In genomic region chr2:123596649-123597048, GRCh38 we compare ENCODE assay signal across 29 cellular contexts.
"Had no signal": no experiment of that assay in that cellular context is flagged by ENCODE, and none has a peak within 500 bp of the region (broad histone marks: within the 10 kb centered on the region; RNA-seq: fewer than 3 reads in every experiment).

No MANE protein-coding gene starts in this region.

- H3K4me3 ChIP-seq: dorsolateral prefrontal cortex, gastroesophageal sphincter, heart right ventricle, mucosa of descending colon, neural progenitor cell, right atrium auricular region, thoracic aorta, tibial nerve, upper lobe of left lung had no signal

- H3K4me1 ChIP-seq: foreskin keratinocyte, gastroesophageal sphincter, heart right ventricle, neural progenitor cell, parathyroid adenoma, right atrium auricular region, upper lobe of left lung had no signal

- H2AFZ ChIP-seq: neural progenitor cell, parathyroid adenoma had no signal

- H3K4me3 Mint-ChIP-seq: mesothelial cell of epicardium; naive B cell; natural killer cell treated with Interleukin-12 subunit alpha and Interleukin-12 subunit beta and Interleukin-15 and Interleukin-18, amount 100 ng/mL, for 72 hours; neural progenitor cell; stimulated activated naive B cell treated with anti-CD40 and anti-IgM and Interleukin-4, amounts not matched to agents 10 μg/mL and 1 μg/mL and 100 μg/mL, for 72 hours; stimulated activated naive CD8-positive, alpha-beta T cell treated with anti-CD3 and anti-CD28 coated beads, Interleukin-15, Interleukin-2, amounts not matched to agents 100 ng/mL and 50 ng/mL, for 24 hours had no signal

- DNase-seq: dorsolateral prefrontal cortex; effector CD4-positive, alpha-beta T cell; foreskin keratinocyte; heart right ventricle; hippocampal formation; mesenchymal stem cell; mucosa of descending colon; naive B cell; small intestine; stimulated activated CD4-positive, alpha-beta T cell treated with anti-CD3 and anti-CD28 coated beads, Interleukin-15, amount 100 ng/mL, for 24 hours; stimulated activated CD4-positive, alpha-beta T cell treated with anti-CD3 and anti-CD28 coated beads, Interleukin-2, amount 100 ng/mL, for 48 hours; stimulated activated naive B cell treated with anti-CD40 and anti-IgM and Interleukin-4, amounts not matched to agents 10 μg/mL and 1 μg/mL and 100 μg/mL, for 72 hours; upper lobe of left lung had no signal

- H3K4me2 ChIP-seq: neural progenitor cell had no signal

- H3K4me1 Mint-ChIP-seq: naive B cell; neural progenitor cell; stimulated activated naive B cell treated with anti-CD40 and anti-IgM and Interleukin-4, amounts not matched to agents 10 μg/mL and 1 μg/mL and 100 μg/mL, for 72 hours had no signal

- H3K9ac ChIP-seq: neural progenitor cell, parathyroid adenoma had no signal

- H3K27ac Mint-ChIP-seq: mesothelial cell of epicardium; naive B cell; natural killer cell treated with Interleukin-12 subunit alpha and Interleukin-12 subunit beta and Interleukin-15 and Interleukin-18, amount 100 ng/mL, for 72 hours; neural progenitor cell; progenitor cell of endocrine pancreas; stimulated activated naive B cell treated with anti-CD40 and anti-IgM and Interleukin-4, amounts not matched to agents 10 μg/mL and 1 μg/mL and 100 μg/mL, for 72 hours; stimulated activated naive CD8-positive, alpha-beta T cell treated with anti-CD3 and anti-CD28 coated beads, Interleukin-15, Interleukin-2, amounts not matched to agents 100 ng/mL and 50 ng/mL, for 24 hours had no signal

- H3K36me3 Mint-ChIP-seq: mesothelial cell of epicardium; naive B cell; natural killer cell treated with Interleukin-12 subunit alpha and Interleukin-12 subunit beta and Interleukin-15 and Interleukin-18, amount 100 ng/mL, for 72 hours; stimulated activated naive B cell treated with anti-CD40 and anti-IgM and Interleukin-4, amounts not matched to agents 10 μg/mL and 1 μg/mL and 100 μg/mL, for 72 hours had no signal

- ATAC-seq: esophagus mucosa; foreskin keratinocyte; gastroesophageal sphincter; left lobe of liver; mucosa of descending colon; natural killer cell treated with Interleukin-12 subunit alpha and Interleukin-12 subunit beta and Interleukin-15 and Interleukin-18, amount 100 ng/mL, for 72 hours; stimulated activated naive B cell treated with anti-CD40 and anti-IgM and Interleukin-4, amounts not matched to agents 10 μg/mL and 1 μg/mL and 100 μg/mL, for 72 hours had no signal

- H3K27ac ChIP-seq: dorsolateral prefrontal cortex, epithelial cell of prostate, foreskin keratinocyte, gastroesophageal sphincter, heart right ventricle, neural progenitor cell, parathyroid adenoma, right atrium auricular region, thoracic aorta, tibial nerve, upper lobe of left lung had no signal

- H3K27me3 ChIP-seq: dorsolateral prefrontal cortex, foreskin keratinocyte, gastroesophageal sphincter, heart right ventricle, neural progenitor cell, right atrium auricular region, tibial nerve, upper lobe of left lung had no signal

- H3K36me3 ChIP-seq: gastroesophageal sphincter, heart right ventricle, neural progenitor cell, right atrium auricular region, thoracic aorta, tibial nerve, upper lobe of left lung had no signal

- H3K79me2 ChIP-seq: parathyroid adenoma had no signal

- H3K27me3 Mint-ChIP-seq: naive B cell; natural killer cell treated with Interleukin-12 subunit alpha and Interleukin-12 subunit beta and Interleukin-15 and Interleukin-18, amount 100 ng/mL, for 72 hours; progenitor cell of endocrine pancreas; stimulated activated naive B cell treated with anti-CD40 and anti-IgM and Interleukin-4, amounts not matched to agents 10 μg/mL and 1 μg/mL and 100 μg/mL, for 72 hours; stimulated activated naive CD8-positive, alpha-beta T cell treated with anti-CD3 and anti-CD28 coated beads, Interleukin-15, Interleukin-2, amounts not matched to agents 100 ng/mL and 50 ng/mL, for 24 hours had no signal

- H3K9me3 ChIP-seq: gastroesophageal sphincter, right atrium auricular region, thoracic aorta, tibial nerve, upper lobe of left lung had no signal

- FAIRE-seq: colon, islet of Langerhans, small intestine, urothelium cell line had no signal
